In the genomic region with DNA sequence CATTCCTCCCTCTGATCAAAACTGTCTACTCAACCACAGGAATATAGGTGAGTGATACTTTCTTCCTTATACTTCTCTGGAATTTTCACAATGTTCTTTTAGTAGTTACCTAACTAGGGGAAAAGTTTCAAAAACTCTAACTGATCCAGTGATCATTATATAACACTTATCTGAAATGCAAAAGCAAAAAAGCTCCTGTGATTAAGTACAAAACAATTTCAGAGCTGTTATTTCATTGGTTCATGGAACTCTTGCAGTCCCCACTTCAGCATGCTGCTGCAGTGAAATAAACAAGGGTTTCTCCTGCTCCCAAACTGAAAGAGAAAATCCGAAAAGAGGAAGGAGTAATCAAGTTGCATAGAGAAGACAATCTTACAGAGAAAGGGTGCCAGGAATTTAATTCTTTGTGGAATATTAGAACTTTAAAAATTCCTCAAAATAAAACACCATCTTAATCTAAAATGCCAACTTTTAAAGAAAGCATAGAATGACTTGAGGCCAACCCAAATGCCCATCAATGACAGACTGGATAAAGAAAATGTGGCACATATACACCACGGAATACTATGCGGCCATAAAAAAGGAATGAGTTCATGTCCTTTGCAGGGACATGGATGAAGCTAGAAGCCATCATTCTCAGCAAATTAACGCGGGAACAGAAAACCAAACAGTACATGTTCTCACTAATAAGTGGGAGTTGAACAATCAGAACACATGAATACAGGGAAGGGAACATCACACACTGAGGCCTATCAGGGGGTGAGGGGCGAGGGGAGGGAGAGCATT, we compare ENCODE assay signal across 14 cellular contexts. TPM values are rescaled to one million over a fixed set of nuclear protein-coding genes. Genes with fewer than 3 reads are reported as not detected.
DNase-seq lines count a peak whose midpoint lies in the region; ATAC-seq and TF ChIP-seq lines count a peak whose summit lies in the region.
"Had no signal": no experiment of that assay in that cellular context is flagged by ENCODE, and none has a peak within 500 bp of the region (broad histone marks: within the 10 kb centered on the region; RNA-seq: fewer than 3 reads in every experiment).

No MANE protein-coding gene starts in this region.

- TF ChIP-seq CTCF in PC-9 (conservative IDR thresholded peaks at IDR 0.05) (no peak), omental fat pad (IDR thresholded peaks at IDR 0.05) (no peak)

- H3K4me1 ChIP-seq in PC-9 (replicated peaks; ENCODE audit: insufficient read depth), result peaks cover 51% of the 10 kb centered on the region

- no peaks in the 10 kb centered on the region for H3K27me3 ChIP-seq in PC-9 (ENCODE audit: insufficient read depth, low read depth)
- H3K27me3 ChIP-seq: foreskin keratinocyte had no signal

- peaks cover 10% of the 10 kb centered on the region; the same call in 1 of the 2 replicates for H3K79me2 ChIP-seq in PC-9 (ENCODE audit: low read depth)

- peak overlapping the region; percentile 5; the same call in 1 of the 2 replicates for H3K4me3 ChIP-seq in PC-9
- H3K4me3 ChIP-seq: skin epidermis had no signal

- peak overlapping the region; percentile 53 for H3K4me2 ChIP-seq in PC-9

- ATAC-seq in omental fat pad (ENCODE audit: low FRiP score) (peak; percentile 63), HG02798 (IDR thresholded peaks at IDR 0.05; ENCODE audit: poor library complexity, unreplicated experiment) (no peak), GM18867 (IDR thresholded peaks at IDR 0.05; ENCODE audit: unreplicated experiment) (no peak)
- ATAC-seq: natural killer cell treated with Interleukin-12 subunit alpha and Interleukin-12 subunit beta and Interleukin-15 and Interleukin-18, amount 100 ng/mL, for 72 hours had no signal

- no peaks in the 10 kb centered on the region for H4K20me1 ChIP-seq in PC-9 (ENCODE audit: insufficient read depth)

- peak overlapping the region; percentile 86 for H3K27ac ChIP-seq in PC-9
- H3K27ac ChIP-seq: foreskin keratinocyte had no signal

- no peaks in the 10 kb centered on the region for H3K9me3 ChIP-seq in PC-9 (ENCODE audit: insufficient read depth, low read depth)

- CTCF ChIA-PET in PC-9 (lab: Charles Lee), result interaction anchor here (0.6 to 0.7 kb wide), 2 partner anchors 32 to 36 kb away, joined by 3 read pairs; no protein-coding TSS in a partner anchor

- DNase-seq in AG08396 (ENCODE audit: low spot score) (peak; percentile 58), PC-9 (peak in 1 of 2 experiments; percentile 93), dedifferentiated amniotic fluid mesenchymal stem cell (ENCODE audit: extremely low spot score) (peak; percentile 55), omental fat pad (ENCODE audit: low spot score) (no peak), NCI-H1694 treated with DMSO at 0.1 percent for 48 hours (lab: John Stamatoyannopoulos, UW) (no peak), COLO829 (ENCODE audit: low spot score) (no peak)
- DNase-seq: activated naive CD4-positive, alpha-beta T cell; NCI-H1092; NCI-H510A had no signal

- H3K9me2 ChIP-seq in PC-9 (ENCODE audit: insufficient read depth), result no peaks in the 10 kb centered on the region

- POLR2A ChIA-PET in PC-9 (lab: Charles Lee; ENCODE audit: unreplicated experiment), result interaction anchor here (0.6 to 0.7 kb wide), 4 partner anchors 14 to 148 kb away, joined by 3 to 7 read pairs (median 5); no protein-coding TSS in a partner anchor

- intact Hi-C loops in PC-9 (cut with micrococcal nuclease; ENCODE audit: unreplicated experiment), result no loop called here

- peaks cover 45% of the 10 kb centered on the region for H3F3A ChIP-seq in PC-9 (ENCODE audit: insufficient read depth, low read depth)

- H3K36me3 ChIP-seq in PC-9 (ENCODE audit: low read depth), result peaks cover 61% of the 10 kb centered on the region

- H2AFZ ChIP-seq in PC-9, result no peak overlapping the region

- BruUV-seq in PC-9 (replicated peaks; lab: Mats Ljungman, UMichigan), result no TSS peak

RNA-seq across cellular contexts. Expression of gene PPP2R1B, which starts 20.3 kb away (rescaled TPM):
- 28.9 and 36.4 TPM in 2 replicates for total RNA-seq in PC-9 (2021)
- total RNA-seq in omental fat pad, result 100 to 1,000 TPM in 2 of 4 donors, 10 to 100 TPM in 2; 30.9 to 139 (median 78.8) TPM

Comparison
In these comparisons a context has a peak if more than half of its experiments do, and no peak if none do; other contexts are left out.
1. DNase-seq: peak in AG08396 (single experiment) and dedifferentiated amniotic fluid mesenchymal stem cell (single experiment); none in omental fat pad (single experiment), NCI-H1694 treated with DMSO at 0.1 percent for 48 hours (single experiment) and COLO829 (single experiment).